2 cellular contexts compared by ENCODE assay signal in genomic region chr6:52503853-52504777, GRCh38.
TF ChIP-seq lines count a peak whose summit lies in the region.

No MANE protein-coding gene starts in this region.

TF ChIP-seq in A549, 52 proteins besides CTCF, POLR2A, EP300 and RAD21 (continued from another document and continues in another):
- TF ChIP-seq REST (IDR thresholded peaks at IDR 0.05) (no peak), FOXS1 (CRISPR knock-in tag; IDR thresholded peaks at IDR 0.05) (0 out of 2 replicates have a peak, but pooled peaks have one; percentile 52), ELK1 (IDR thresholded peaks at IDR 0.05; ENCODE audit: low read depth, low read length) (no peak), HDAC2 (IDR thresholded peaks at IDR 0.05) (no peak), POLR2AphosphoS2 (conservative IDR thresholded peaks at IDR 0.05; ENCODE audit: low read length) (no peak), RFX5 (IDR thresholded peaks at IDR 0.05) (no peak), HOXB5 (CRISPR knock-in tag; IDR thresholded peaks at IDR 0.05) (peak; percentile 85), NPAS2 (CRISPR knock-in tag; IDR thresholded peaks at IDR 0.05; ENCODE audit: borderline replicate concordance) (no peak), SREBF2 (IDR thresholded peaks at IDR 0.05) (no peak), PHF8 (IDR thresholded peaks at IDR 0.05; ENCODE audit: borderline replicate concordance, low read depth) (no peak), FOSB (CRISPR knock-in tag; IDR thresholded peaks at IDR 0.05) (no peak), BHLHE40 (IDR thresholded peaks at IDR 0.05; ENCODE audit: low read depth, low read length) (peak; percentile 98), RARB (CRISPR knock-in tag; IDR thresholded peaks at IDR 0.05) (peak; percentile 32; the same call in 1 of the 2 replicates), HEYL (CRISPR knock-in tag; IDR thresholded peaks at IDR 0.05) (no peak), HOXB13 (CRISPR knock-in tag; IDR thresholded peaks at IDR 0.05; ENCODE audit: low read depth) (peak; percentile 89), SMC3 (IDR thresholded peaks at IDR 0.05) (peak; percentile 23; the same call in 1 of the 3 replicates), RNF2 (IDR thresholded peaks at IDR 0.05; ENCODE audit: borderline replicate concordance, low read depth) (no peak), ZFP36 (IDR thresholded peaks at IDR 0.05; ENCODE audit: borderline replicate concordance, partially characterized antibody) (no peak), E2F6 (IDR thresholded peaks at IDR 0.05; ENCODE audit: borderline replicate concordance, low read depth) (peak; percentile 95), ATOH8 (CRISPR knock-in tag; IDR thresholded peaks at IDR 0.05; ENCODE audit: low read depth) (peak; percentile 89), ZSCAN20 (CRISPR knock-in tag; IDR thresholded peaks at IDR 0.05) (no peak), KDM5A (IDR thresholded peaks at IDR 0.05) (no peak), FOSL2 (IDR thresholded peaks at IDR 0.05) (peak; percentile 74), FOSL2 (CRISPR knock-in tag; IDR thresholded peaks at IDR 0.05) (peak; percentile 95), BCL3 (IDR thresholded peaks at IDR 0.05) (peak; percentile 51; the same call in 1 of the 3 replicates), GATA3 (IDR thresholded peaks at IDR 0.05; ENCODE audit: borderline replicate concordance) (peak; percentile 77; the same call in 1 of the 2 replicates), ZNF302 (CRISPR knock-in tag; IDR thresholded peaks at IDR 0.05) (0 out of 2 replicates have a peak, but pooled peaks have one; percentile 58), EHF (CRISPR knock-in tag; IDR thresholded peaks at IDR 0.05) (0 out of 2 replicates have a peak, but pooled peaks have one; percentile 88)

TF ChIP-seq in SK-N-SH, 30 proteins besides CTCF, POLR2A, EP300 and RAD21 (continued from another document):
- TF ChIP-seq PBX3 (IDR thresholded peaks at IDR 0.05), result peak; percentile 68
- no peak for TF ChIP-seq NRF1 (IDR thresholded peaks at IDR 0.05; ENCODE audit: low read depth, low read length)
- TF ChIP-seq JUND (IDR thresholded peaks at IDR 0.05), result peak; percentile 64
- no peak for TF ChIP-seq YY1 (IDR thresholded peaks at IDR 0.05; ENCODE audit: low read depth)
- 0 out of 2 replicates have a peak, but pooled peaks have one; percentile 32 for TF ChIP-seq TEAD4 (IDR thresholded peaks at IDR 0.05; ENCODE audit: borderline replicate concordance, insufficient read depth)
- 0 out of 2 replicates have a peak, but pooled peaks have one; percentile 39 for TF ChIP-seq FOXM1 (IDR thresholded peaks at IDR 0.05; ENCODE audit: low read depth)
- peak; percentile 86 for TF ChIP-seq RXRA (IDR thresholded peaks at IDR 0.05; ENCODE audit: borderline replicate concordance, low read depth)
- TF ChIP-seq ZBTB33 (IDR thresholded peaks at IDR 0.05; ENCODE audit: borderline replicate concordance, low read depth), result peak; percentile 74
- peak; percentile 88 for TF ChIP-seq NFIC (IDR thresholded peaks at IDR 0.05; ENCODE audit: borderline replicate concordance)
- no peak for TF ChIP-seq IRF3 (IDR thresholded peaks at IDR 0.05; ENCODE audit: low read depth, low read length)
- peak; percentile 86; the same call in 1 of the 2 replicates for TF ChIP-seq FOSL2 (IDR thresholded peaks at IDR 0.05; ENCODE audit: borderline replicate concordance, low read depth)
